1 cellular context compared by ENCODE assay signal in the genomic region with DNA sequence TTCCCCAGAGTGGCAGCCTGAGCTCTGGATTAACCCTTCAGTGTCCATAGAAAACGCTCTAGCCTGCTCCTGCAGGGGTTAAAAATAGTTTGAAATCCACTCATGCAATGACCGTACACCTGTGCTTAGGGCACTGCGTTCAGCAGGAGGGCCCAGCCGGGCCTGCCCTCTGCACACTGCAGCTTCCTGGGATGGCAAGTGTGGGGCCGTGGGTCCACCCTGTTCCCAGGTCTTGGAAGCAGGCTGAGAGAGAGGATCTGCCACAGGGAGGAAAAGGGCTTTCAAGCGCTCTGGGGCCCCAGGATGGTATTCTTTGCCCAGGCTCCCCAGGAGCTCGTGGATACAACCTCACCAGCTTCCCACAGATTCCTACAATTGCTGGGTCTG.
TF ChIP-seq lines count a peak whose summit lies in the region.

No MANE protein-coding gene starts in this region.

TF ChIP-seq in HepG2, 621 proteins besides CTCF, POLR2A, EP300 and RAD21:
- TF ChIP-seq ZNF652 (CRISPR knock-in tag; IDR thresholded peaks at IDR 0.05; ENCODE audit: borderline replicate concordance, low read depth) (peak; percentile 62; the same call in 1 of the 2 replicates), BCL6 (CRISPR knock-in tag; IDR thresholded peaks at IDR 0.05) (no peak)
